ENCODE assay signal across 27 cellular contexts in the genomic region with DNA sequence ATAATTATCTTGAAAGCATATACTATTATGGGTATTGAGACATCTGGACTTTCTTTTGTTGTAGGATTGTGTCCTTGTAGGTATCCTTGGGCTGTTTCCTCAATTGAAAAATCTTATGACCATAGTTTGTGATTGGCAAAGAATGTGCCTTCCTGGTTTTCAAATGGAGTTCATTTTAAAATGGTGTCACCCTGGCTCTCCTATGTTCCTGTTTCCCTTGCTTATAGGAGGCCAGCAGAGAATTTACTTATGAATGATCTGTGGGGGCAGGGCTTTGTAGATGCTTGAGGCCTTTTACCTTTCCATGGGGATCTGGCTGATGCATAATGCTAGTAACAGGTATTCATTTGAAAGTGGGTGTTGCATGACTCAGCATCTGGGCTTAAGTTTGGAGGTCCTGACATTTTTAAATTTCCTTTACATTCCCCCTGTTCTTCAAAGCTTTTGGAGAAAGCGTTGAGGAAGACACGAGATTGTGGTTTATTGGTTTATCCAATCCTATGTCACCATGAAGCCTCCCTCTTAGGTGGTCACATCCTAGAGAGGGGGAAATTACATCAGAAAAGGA.
"Had no signal": no experiment of that assay in that cellular context is flagged by ENCODE, and none has a peak within 500 bp of the region (broad histone marks: within the 10 kb centered on the region; RNA-seq: fewer than 3 reads in every experiment).

No MANE protein-coding gene starts in this region.

- H3K36me3 ChIP-seq: left lung, lower lobe of right lung, pancreas, prostate gland, sigmoid colon, spleen, stomach, thoracic aorta, tibial artery, upper lobe of right lung had no signal

- DNase-seq: hypothalamus; immature natural killer cell; kidney; left colon; lower lobe of right lung; mammary epithelial cell; mesenchymal stem cell; naive thymus-derived CD8-positive, alpha-beta T cell; nucleus accumbens; pancreas; retina; right cardiac atrium; sigmoid colon; small intestine; spleen; stimulated activated CD4-positive, alpha-beta T cell treated with anti-CD3 and anti-CD28 coated beads, Interleukin-4, amount 100 ng/mL, for 24 hours; stimulated activated naive CD4-positive, alpha-beta T cell; stomach; tibial artery; trophoblast cell; upper lobe of right lung had no signal

- FAIRE-seq: islet of Langerhans, kidney, pancreas, small intestine, urothelium cell line had no signal

- H3K9me3 ChIP-seq: left lung, lower lobe of right lung, pancreas, prostate gland, sigmoid colon, spleen, stomach, thoracic aorta, tibial artery, upper lobe of right lung had no signal

- H3K27ac ChIP-seq: left lung, lower lobe of right lung, pancreas, prostate gland, sigmoid colon, spleen, stomach, thoracic aorta, tibial artery, upper lobe of right lung had no signal

- H3K4me1 ChIP-seq: left lung, lower lobe of right lung, pancreas, prostate gland, sigmoid colon, spleen, tibial artery, upper lobe of right lung had no signal

- H3K4me3 ChIP-seq: left lung, lower lobe of right lung, pancreas, prostate gland, sigmoid colon, spleen, stomach, thoracic aorta, tibial artery, upper lobe of right lung had no signal

- H3K27me3 ChIP-seq: pancreas, sigmoid colon, tibial artery had no signal

- ATAC-seq: left colon; left lung; lower lobe of right lung; naive thymus-derived CD8-positive, alpha-beta T cell; pancreas; right cardiac atrium; stimulated activated effector memory CD8-positive, alpha-beta T cell treated with anti-CD3 and anti-CD28 coated beads, Interleukin-12 subunit alpha, Interleukin-12 subunit beta, amount 100 ng/mL, for 72 hours; upper lobe of right lung had no signal
